ENCODE assay signal across 16 cellular contexts in the genomic region with DNA sequence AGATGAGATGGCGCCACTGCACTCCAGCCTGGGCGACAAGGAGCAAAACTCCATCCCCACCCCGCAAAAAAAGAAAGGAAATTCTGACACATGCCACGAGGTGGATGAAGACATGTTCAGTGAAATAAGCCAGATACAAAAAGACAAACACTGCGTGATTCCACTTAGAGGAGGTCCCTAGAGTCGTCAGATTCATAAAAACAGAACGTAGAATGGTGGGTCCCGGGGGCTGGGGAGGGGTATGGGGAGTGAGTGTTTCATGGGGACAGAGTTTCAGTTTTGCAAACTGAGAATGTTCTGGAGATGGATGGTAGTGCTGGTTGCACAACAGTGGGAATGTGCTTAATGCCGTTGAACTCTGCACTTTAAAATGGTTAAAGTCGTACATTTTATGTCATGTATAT. TPM values are rescaled to one million over a fixed set of nuclear protein-coding genes. Genes with fewer than 3 reads are reported as not detected.
DNase-seq lines count a peak whose midpoint lies in the region; ATAC-seq and TF ChIP-seq lines count a peak whose summit lies in the region.
"Had no signal": no experiment of that assay in that cellular context is flagged by ENCODE, and none has a peak within 500 bp of the region (broad histone marks: within the 10 kb centered on the region; RNA-seq: fewer than 3 reads in every experiment).

No MANE protein-coding gene starts in this region.

- intact Hi-C loops in left ventricle myocardium inferior (cut with micrococcal nuclease), result no loop called here
- intact Hi-C loops in upper lobe of right lung (cut with DNase I), result no loop called here

- H3K9me3 ChIP-seq in left ventricle myocardium inferior (replicated peaks) (peaks cover 12% of the 10 kb centered on the region), osteoblast (ENCODE audit: low read depth, low read length) (no peaks in the 10 kb centered on the region), upper lobe of right lung (no peaks in the 10 kb centered on the region), BE2C (no peaks in the 10 kb centered on the region)

- H3K4me2 ChIP-seq in osteoblast (ENCODE audit: insufficient read depth, low read length), result peak overlapping the region; percentile 36

- H3K79me2 ChIP-seq in osteoblast (ENCODE audit: insufficient read depth, low read length), result peaks cover 10% of the 10 kb centered on the region

- DNase-seq in choroid plexus epithelial cell (ENCODE audit: low read depth) (peak; percentile 55), left ventricle myocardium inferior (no peak), osteoblast (ENCODE audit: insufficient read length, low spot score, missing footprints) (peak; percentile 38), upper lobe of right lung (no peak), BE2C (no peak), inferior parietal cortex (ENCODE audit: extremely low spot score) (no peak), NOMO-1 (lab: John Stamatoyannopoulos, UW; ENCODE audit: unreplicated experiment in 2 of 2) (no peak)
- DNase-seq: activated CD8-positive, alpha-beta T cell treated with anti-CD3 and anti-CD28 coated beads, Interleukin-2, amount 10 ng/mL, durations not matched to agents 7 days and 5 days; activated naive CD8-positive, alpha-beta T cell treated with anti-CD3 and anti-CD28 coated beads, Interleukin-2, amount 10 ng/mL, durations not matched to agents 7 days and 5 days; C1 segment of cervical spinal cord; DMS153; immature natural killer cell; stimulated activated CD4-positive, alpha-beta T cell treated with anti-CD3 and anti-CD28 coated beads, Interleukin-4, amount 100 ng/mL, for 4 hours; SW 1271; trophoblast cell had no signal

- H2AFZ ChIP-seq in osteoblast (ENCODE audit: low read length), result no peak overlapping the region

- no peaks in the 10 kb centered on the region for H4K20me1 ChIP-seq in osteoblast (ENCODE audit: insufficient read depth, low read length)

- peaks cover 14% of the 10 kb centered on the region for H3K36me3 ChIP-seq in left ventricle myocardium inferior
- H3K36me3 ChIP-seq in osteoblast (ENCODE audit: insufficient read depth, low read length), result peaks cover 10% of the 10 kb centered on the region
- H3K36me3 ChIP-seq in upper lobe of right lung, result no peaks in the 10 kb centered on the region
- no peaks in the 10 kb centered on the region for H3K36me3 ChIP-seq in BE2C

- peaks cover 64% of the 10 kb centered on the region for H3K4me1 ChIP-seq in left ventricle myocardium inferior
- peaks cover 29% of the 10 kb centered on the region for H3K4me1 ChIP-seq in osteoblast (ENCODE audit: insufficient read depth, low read length)
- H3K4me1 ChIP-seq in upper lobe of right lung, result peaks cover 50% of the 10 kb centered on the region
- H3K4me1 ChIP-seq in BE2C, result no peaks in the 10 kb centered on the region

- TF ChIP-seq CTCF in choroid plexus epithelial cell (conservative IDR thresholded peaks at IDR 0.05; ENCODE audit: low read depth, low read length) (no peak), left ventricle myocardium inferior (IDR thresholded peaks at IDR 0.05; ENCODE audit: borderline replicate concordance) (no peak), osteoblast (IDR thresholded peaks at IDR 0.05; ENCODE audit: extremely low read depth, low read depth, low read length) (no peak), upper lobe of right lung (IDR thresholded peaks at IDR 0.05) (no peak), BE2C (IDR thresholded peaks at IDR 0.05; ENCODE audit: low read depth, low read length) (no peak)

- H3K27me3 ChIP-seq in left ventricle myocardium inferior (ENCODE audit: low read depth) (no peaks in the 10 kb centered on the region), osteoblast (ENCODE audit: insufficient read depth, low read length) (no peaks in the 10 kb centered on the region), upper lobe of right lung (no peaks in the 10 kb centered on the region), BE2C (no peaks in the 10 kb centered on the region)

- ATAC-seq in upper lobe of right lung (no peak), GM19324 (IDR thresholded peaks at IDR 0.05; ENCODE audit: low FRiP score, unreplicated experiment) (no peak)
- ATAC-seq: activated CD8-positive, alpha-beta T cell treated with anti-CD3 and anti-CD28 coated beads, Interleukin-2, amount 10 ng/mL, durations not matched to agents 7 days and 5 days had no signal

- H3K27ac ChIP-seq in left ventricle myocardium inferior (replicated peaks), result peak overlapping the region; percentile 89
- H3K27ac ChIP-seq in osteoblast (ENCODE audit: low read depth, low read length), result peak overlapping the region; percentile 40
- H3K27ac ChIP-seq in upper lobe of right lung, result peak overlapping the region; percentile 42

- no peak overlapping the region for H3K4me3 ChIP-seq in choroid plexus epithelial cell (ENCODE audit: low read depth, low read length)
- no peak overlapping the region for H3K4me3 ChIP-seq in left ventricle myocardium inferior
- no peak overlapping the region for H3K4me3 ChIP-seq in osteoblast (ENCODE audit: insufficient read depth, low read length)
- H3K4me3 ChIP-seq in upper lobe of right lung, result no peak overlapping the region
- H3K4me3 ChIP-seq in BE2C (ENCODE audit: low read depth, low read length), result no peak overlapping the region

RNA-seq across cellular contexts. Expression of a gene that starts 4.0 kb away (rescaled TPM):
- total RNA-seq in left ventricle myocardium inferior (3.9 TPM), osteoblast (5.4 and 6.5 TPM in 2 replicates), upper lobe of right lung (1.1 TPM)
- polyA plus RNA-seq in BE2C (2012; ENCODE audit: insufficient read depth, insufficient read length, low read depth), result 8.6 TPM

RNA-seq across cellular contexts. Expression of a gene that starts 37.7 kb away (rescaled TPM):
- 326 TPM for total RNA-seq in left ventricle myocardium inferior
- total RNA-seq in osteoblast, result 253 and 295 TPM in 2 replicates
- 268 TPM for total RNA-seq in upper lobe of right lung
- 38.0 TPM for polyA plus RNA-seq in BE2C (2012; ENCODE audit: insufficient read depth, insufficient read length, low read depth)

Comparison
In these comparisons a context has a peak if more than half of its experiments do, and no peak if none do; other contexts are left out.
1. DNase-seq: peak in choroid plexus epithelial cell (single experiment) and osteoblast (single experiment); none in left ventricle myocardium inferior (single experiment), upper lobe of right lung (single experiment), BE2C (single experiment), inferior parietal cortex (single experiment) and NOMO-1 (0 of 2).
2. Peak in every context shown above with its lines, with median percentiles within 50 percentile points of each other: H3K27ac ChIP-seq.